ENCODE assay signal across 1 cellular context in genomic region chr5:32585446-32586250, GRCh38.
TF ChIP-seq lines count a peak whose summit lies in the region.

SUB1 (plus strand) TSS chr5:32585557; CDS start chr5:32588513, 2,956 bp downstream.

TF ChIP-seq in HepG2, 621 proteins besides CTCF, POLR2A, EP300 and RAD21 (continued from another document and continues in another):
- TF ChIP-seq, protein P1, sequence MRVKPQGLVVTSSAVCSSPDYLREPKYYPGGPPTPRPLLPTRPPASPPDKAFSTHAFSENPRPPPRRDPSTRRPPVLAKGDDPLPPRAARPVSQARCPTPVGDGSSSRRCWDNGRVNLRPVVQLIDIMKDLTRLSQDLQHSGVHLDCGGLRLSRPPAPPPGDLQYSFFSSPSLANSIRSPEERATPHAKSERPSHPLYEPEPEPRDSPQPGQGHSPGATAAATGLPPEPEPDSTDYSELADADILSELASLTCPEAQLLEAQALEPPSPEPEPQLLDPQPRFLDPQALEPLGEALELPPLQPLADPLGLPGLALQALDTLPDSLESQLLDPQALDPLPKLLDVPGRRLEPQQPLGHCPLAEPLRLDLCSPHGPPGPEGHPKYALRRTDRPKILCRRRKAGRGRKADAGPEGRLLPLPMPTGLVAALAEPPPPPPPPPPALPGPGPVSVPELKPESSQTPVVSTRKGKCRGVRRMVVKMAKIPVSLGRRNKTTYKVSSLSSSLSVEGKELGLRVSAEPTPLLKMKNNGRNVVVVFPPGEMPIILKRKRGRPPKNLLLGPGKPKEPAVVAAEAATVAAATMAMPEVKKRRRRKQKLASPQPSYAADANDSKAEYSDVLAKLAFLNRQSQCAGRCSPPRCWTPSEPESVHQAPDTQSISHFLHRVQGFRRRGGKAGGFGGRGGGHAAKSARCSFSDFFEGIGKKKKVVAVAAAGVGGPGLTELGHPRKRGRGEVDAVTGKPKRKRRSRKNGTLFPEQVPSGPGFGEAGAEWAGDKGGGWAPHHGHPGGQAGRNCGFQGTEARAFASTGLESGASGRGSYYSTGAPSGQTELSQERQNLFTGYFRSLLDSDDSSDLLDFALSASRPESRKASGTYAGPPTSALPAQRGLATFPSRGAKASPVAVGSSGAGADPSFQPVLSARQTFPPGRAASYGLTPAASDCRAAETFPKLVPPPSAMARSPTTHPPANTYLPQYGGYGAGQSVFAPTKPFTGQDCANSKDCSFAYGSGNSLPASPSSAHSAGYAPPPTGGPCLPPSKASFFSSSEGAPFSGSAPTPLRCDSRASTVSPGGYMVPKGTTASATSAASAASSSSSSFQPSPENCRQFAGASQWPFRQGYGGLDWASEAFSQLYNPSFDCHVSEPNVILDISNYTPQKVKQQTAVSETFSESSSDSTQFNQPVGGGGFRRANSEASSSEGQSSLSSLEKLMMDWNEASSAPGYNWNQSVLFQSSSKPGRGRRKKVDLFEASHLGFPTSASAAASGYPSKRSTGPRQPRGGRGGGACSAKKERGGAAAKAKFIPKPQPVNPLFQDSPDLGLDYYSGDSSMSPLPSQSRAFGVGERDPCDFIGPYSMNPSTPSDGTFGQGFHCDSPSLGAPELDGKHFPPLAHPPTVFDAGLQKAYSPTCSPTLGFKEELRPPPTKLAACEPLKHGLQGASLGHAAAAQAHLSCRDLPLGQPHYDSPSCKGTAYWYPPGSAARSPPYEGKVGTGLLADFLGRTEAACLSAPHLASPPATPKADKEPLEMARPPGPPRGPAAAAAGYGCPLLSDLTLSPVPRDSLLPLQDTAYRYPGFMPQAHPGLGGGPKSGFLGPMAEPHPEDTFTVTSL (CRISPR knock-in tag; IDR thresholded peaks at IDR 0.05; ENCODE audit: borderline replicate concordance): no peak
- TF ChIP-seq, protein P2, sequence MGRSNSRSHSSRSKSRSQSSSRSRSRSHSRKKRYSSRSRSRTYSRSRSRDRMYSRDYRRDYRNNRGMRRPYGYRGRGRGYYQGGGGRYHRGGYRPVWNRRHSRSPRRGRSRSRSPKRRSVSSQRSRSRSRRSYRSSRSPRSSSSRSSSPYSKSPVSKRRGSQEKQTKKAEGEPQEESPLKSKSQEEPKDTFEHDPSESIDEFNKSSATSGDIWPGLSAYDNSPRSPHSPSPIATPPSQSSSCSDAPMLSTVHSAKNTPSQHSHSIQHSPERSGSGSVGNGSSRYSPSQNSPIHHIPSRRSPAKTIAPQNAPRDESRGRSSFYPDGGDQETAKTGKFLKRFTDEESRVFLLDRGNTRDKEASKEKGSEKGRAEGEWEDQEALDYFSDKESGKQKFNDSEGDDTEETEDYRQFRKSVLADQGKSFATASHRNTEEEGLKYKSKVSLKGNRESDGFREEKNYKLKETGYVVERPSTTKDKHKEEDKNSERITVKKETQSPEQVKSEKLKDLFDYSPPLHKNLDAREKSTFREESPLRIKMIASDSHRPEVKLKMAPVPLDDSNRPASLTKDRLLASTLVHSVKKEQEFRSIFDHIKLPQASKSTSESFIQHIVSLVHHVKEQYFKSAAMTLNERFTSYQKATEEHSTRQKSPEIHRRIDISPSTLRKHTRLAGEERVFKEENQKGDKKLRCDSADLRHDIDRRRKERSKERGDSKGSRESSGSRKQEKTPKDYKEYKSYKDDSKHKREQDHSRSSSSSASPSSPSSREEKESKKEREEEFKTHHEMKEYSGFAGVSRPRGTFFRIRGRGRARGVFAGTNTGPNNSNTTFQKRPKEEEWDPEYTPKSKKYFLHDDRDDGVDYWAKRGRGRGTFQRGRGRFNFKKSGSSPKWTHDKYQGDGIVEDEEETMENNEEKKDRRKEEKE (IDR thresholded peaks at IDR 0.05): no peak
- TF ChIP-seq, protein P3, sequence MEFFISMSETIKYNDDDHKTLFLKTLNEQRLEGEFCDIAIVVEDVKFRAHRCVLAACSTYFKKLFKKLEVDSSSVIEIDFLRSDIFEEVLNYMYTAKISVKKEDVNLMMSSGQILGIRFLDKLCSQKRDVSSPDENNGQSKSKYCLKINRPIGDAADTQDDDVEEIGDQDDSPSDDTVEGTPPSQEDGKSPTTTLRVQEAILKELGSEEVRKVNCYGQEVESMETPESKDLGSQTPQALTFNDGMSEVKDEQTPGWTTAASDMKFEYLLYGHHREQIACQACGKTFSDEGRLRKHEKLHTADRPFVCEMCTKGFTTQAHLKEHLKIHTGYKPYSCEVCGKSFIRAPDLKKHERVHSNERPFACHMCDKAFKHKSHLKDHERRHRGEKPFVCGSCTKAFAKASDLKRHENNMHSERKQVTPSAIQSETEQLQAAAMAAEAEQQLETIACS (CRISPR knock-in tag; IDR thresholded peaks at IDR 0.05): no peak
- TF ChIP-seq ZNF572 (CRISPR knock-in tag; IDR thresholded peaks at IDR 0.05): no peak
- TF ChIP-seq MTA1 (CRISPR knock-in tag; IDR thresholded peaks at IDR 0.05; ENCODE audit: borderline replicate concordance): peak; percentile 49; the same call in 1 of the 2 replicates
- peak; percentile 67 for TF ChIP-seq PHF20 (CRISPR knock-in tag; IDR thresholded peaks at IDR 0.05)
- no peak for TF ChIP-seq ZFYVE20 (CRISPR knock-in tag; IDR thresholded peaks at IDR 0.05; ENCODE audit: borderline replicate concordance, low read depth)
- no peak; the same call in 1 of the 2 replicates for TF ChIP-seq ZFP41 (CRISPR knock-in tag; IDR thresholded peaks at IDR 0.05; ENCODE audit: borderline replicate concordance)
- TF ChIP-seq SMARCE1 (IDR thresholded peaks at IDR 0.05; ENCODE audit: borderline replicate concordance): no peak
- peak; percentile 84 for TF ChIP-seq ETV5 (CRISPR knock-in tag; IDR thresholded peaks at IDR 0.05; ENCODE audit: borderline replicate concordance)
- TF ChIP-seq XRCC5 (optimal IDR thresholded peaks at IDR 0.05; ENCODE audit: low read length): no peak
- no peak for TF ChIP-seq ZNF484 (CRISPR knock-in tag; IDR thresholded peaks at IDR 0.05; ENCODE audit: borderline replicate concordance, low read depth)
- no peak for TF ChIP-seq CBX1 (IDR thresholded peaks at IDR 0.05; ENCODE audit: low read depth)
- TF ChIP-seq MLLT10 (CRISPR knock-in tag; IDR thresholded peaks at IDR 0.05): no peak
- TF ChIP-seq ARID5B (CRISPR knock-in tag; IDR thresholded peaks at IDR 0.05): no peak; the same call in 1 of the 2 replicates
- TF ChIP-seq MED13 (CRISPR knock-in tag; IDR thresholded peaks at IDR 0.05): no peak
- TF ChIP-seq CBX2 (IDR thresholded peaks at IDR 0.05; ENCODE audit: low read depth, low read length): no peak
- no peak for TF ChIP-seq CBX2 (CRISPR knock-in tag; IDR thresholded peaks at IDR 0.05; ENCODE audit: low read depth)
- TF ChIP-seq FOXC1 (CRISPR knock-in tag; IDR thresholded peaks at IDR 0.05; ENCODE audit: borderline replicate concordance): peak; percentile 42
- no peak for TF ChIP-seq ZNF326 (CRISPR knock-in tag; IDR thresholded peaks at IDR 0.05; ENCODE audit: borderline replicate concordance)
- TF ChIP-seq, protein P4, sequence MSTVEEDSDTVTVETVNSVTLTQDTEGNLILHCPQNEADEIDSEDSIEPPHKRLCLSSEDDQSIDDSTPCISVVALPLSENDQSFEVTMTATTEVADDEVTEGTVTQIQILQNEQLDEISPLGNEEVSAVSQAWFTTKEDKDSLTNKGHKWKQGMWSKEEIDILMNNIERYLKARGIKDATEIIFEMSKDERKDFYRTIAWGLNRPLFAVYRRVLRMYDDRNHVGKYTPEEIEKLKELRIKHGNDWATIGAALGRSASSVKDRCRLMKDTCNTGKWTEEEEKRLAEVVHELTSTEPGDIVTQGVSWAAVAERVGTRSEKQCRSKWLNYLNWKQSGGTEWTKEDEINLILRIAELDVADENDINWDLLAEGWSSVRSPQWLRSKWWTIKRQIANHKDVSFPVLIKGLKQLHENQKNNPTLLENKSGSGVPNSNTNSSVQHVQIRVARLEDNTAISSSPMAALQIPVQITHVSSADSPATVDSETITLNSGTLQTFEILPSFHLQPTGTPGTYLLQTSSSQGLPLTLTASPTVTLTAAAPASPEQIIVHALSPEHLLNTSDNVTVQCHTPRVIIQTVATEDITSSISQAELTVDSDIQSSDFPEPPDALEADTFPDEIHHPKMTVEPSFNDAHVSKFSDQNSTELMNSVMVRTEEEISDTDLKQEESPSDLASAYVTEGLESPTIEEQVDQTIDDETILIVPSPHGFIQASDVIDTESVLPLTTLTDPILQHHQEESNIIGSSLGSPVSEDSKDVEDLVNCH (CRISPR knock-in tag; IDR thresholded peaks at IDR 0.05): no peak
- no peak for TF ChIP-seq ZNF34 (CRISPR knock-in tag; IDR thresholded peaks at IDR 0.05; ENCODE audit: borderline replicate concordance)
- TF ChIP-seq PHF21A (CRISPR knock-in tag; IDR thresholded peaks at IDR 0.05): 0 out of 2 replicates have a peak, but pooled peaks have one; percentile 17
- no peak; the same call in 1 of the 2 replicates for TF ChIP-seq ZNF878 (CRISPR knock-in tag; IDR thresholded peaks at IDR 0.05)
- TF ChIP-seq, protein P5, sequence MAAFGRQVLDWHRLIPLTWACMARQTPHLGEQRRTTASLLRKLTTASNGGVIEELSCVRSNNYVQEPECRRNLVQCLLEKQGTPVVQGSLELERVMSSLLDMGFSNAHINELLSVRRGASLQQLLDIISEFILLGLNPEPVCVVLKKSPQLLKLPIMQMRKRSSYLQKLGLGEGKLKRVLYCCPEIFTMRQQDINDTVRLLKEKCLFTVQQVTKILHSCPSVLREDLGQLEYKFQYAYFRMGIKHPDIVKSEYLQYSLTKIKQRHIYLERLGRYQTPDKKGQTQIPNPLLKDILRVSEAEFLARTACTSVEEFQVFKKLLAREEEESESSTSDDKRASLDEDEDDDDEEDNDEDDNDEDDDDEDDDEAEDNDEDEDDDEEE (CRISPR knock-in tag; IDR thresholded peaks at IDR 0.05): no peak
- no peak for TF ChIP-seq TOE1 (CRISPR knock-in tag; IDR thresholded peaks at IDR 0.05)
- peak; percentile 66 for TF ChIP-seq SALL1 (CRISPR knock-in tag; IDR thresholded peaks at IDR 0.05)
- TF ChIP-seq SIX4 (CRISPR knock-in tag; IDR thresholded peaks at IDR 0.05): peak; percentile 46; the same call in 1 of the 2 replicates
- peak; percentile 91 for TF ChIP-seq KDM2A (CRISPR knock-in tag; IDR thresholded peaks at IDR 0.05; ENCODE audit: borderline replicate concordance, low read depth)
- TF ChIP-seq, protein P6, sequence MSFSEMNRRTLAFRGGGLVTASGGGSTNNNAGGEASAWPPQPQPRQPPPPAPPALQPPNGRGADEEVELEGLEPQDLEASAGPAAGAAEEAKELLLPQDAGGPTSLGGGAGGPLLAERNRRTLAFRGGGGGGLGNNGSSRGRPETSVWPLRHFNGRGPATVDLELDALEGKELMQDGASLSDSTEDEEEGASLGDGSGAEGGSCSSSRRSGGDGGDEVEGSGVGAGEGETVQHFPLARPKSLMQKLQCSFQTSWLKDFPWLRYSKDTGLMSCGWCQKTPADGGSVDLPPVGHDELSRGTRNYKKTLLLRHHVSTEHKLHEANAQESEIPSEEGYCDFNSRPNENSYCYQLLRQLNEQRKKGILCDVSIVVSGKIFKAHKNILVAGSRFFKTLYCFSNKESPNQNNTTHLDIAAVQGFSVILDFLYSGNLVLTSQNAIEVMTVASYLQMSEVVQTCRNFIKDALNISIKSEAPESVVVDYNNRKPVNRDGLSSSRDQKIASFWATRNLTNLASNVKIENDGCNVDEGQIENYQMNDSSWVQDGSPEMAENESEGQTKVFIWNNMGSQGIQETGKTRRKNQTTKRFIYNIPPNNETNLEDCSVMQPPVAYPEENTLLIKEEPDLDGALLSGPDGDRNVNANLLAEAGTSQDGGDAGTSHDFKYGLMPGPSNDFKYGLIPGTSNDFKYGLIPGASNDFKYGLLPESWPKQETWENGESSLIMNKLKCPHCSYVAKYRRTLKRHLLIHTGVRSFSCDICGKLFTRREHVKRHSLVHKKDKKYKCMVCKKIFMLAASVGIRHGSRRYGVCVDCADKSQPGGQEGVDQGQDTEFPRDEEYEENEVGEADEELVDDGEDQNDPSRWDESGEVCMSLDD (CRISPR knock-in tag; IDR thresholded peaks at IDR 0.05; ENCODE audit: borderline replicate concordance): no peak
- no peak for TF ChIP-seq ZNF737 (CRISPR knock-in tag; IDR thresholded peaks at IDR 0.05; ENCODE audit: borderline replicate concordance)
- 0 out of 2 replicates have a peak, but pooled peaks have one; percentile 46 for TF ChIP-seq ZNF564 (CRISPR knock-in tag; IDR thresholded peaks at IDR 0.05)
- no peak for TF ChIP-seq GLMP (CRISPR knock-in tag; IDR thresholded peaks at IDR 0.05; ENCODE audit: borderline replicate concordance)
- TF ChIP-seq, protein P7, sequence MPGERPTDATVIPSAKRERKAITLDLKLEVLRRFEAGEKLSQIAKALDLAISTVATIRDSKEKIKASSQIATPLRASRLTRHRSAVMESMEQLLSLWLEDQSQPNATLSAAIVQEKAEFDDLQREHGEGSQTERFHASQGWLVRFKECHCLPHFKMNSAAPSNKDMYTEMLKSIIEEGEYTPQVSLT (CRISPR knock-in tag; IDR thresholded peaks at IDR 0.05; ENCODE audit: borderline replicate concordance, low read depth): no peak
- peak; percentile 36 for TF ChIP-seq WIZ (CRISPR knock-in tag; IDR thresholded peaks at IDR 0.05)
